In genomic region chr19:36527873-36528193, GRCh38 we compare ENCODE assay signal across 8 cellular contexts. TPM values are rescaled to one million over a fixed set of nuclear protein-coding genes. Genes with fewer than 3 reads are reported as not detected.
A peak's percentile ranks its signal among the peaks of the same experiment; 100 is the strongest.
DNase-seq lines count a peak whose midpoint lies in the region; ATAC-seq, FAIRE-seq and TF ChIP-seq lines count a peak whose summit lies in the region.

No MANE protein-coding gene starts in this region.

- FAIRE-seq in D721Med (lab: Jason Lieb, UNC), result no peak

- no peaks in the 10 kb centered on the region; a peak in 2 of 4 replicates for H3K4me1 ChIP-seq in SK-N-SH (ENCODE audit: control insufficient read depth in 1 of 2, insufficient read depth in 2 of 2, low read depth in 1 of 2, low read length in 1 of 2)
- peaks cover 16 to 17% of the 10 kb centered on the region in 2 donors for H3K4me1 ChIP-seq in gastrocnemius medialis

- H2AFZ ChIP-seq in SK-N-SH (ENCODE audit: low read depth), result peak overlapping the region; percentile 94

- peak overlapping the region; percentile 86 to 96 for H3K27ac ChIP-seq in SK-N-SH (ENCODE audit: low read depth in 2 of 2, low read length in 1 of 2)
- peak overlapping the region; percentile 83 to 94 (median 90) for H3K27ac ChIP-seq in gastrocnemius medialis

- POLR2A ChIA-PET in SK-N-SH (lab: Yijun Ruan, JAX), result interaction anchor here (0.6 to 1.7 kb wide), 9 partner anchors 22 to 690 kb away, joined by 3 to 21 read pairs (median 4); partner anchors contain the start of genes ZFP14, ZNF146, ZNF382 and ZNF383

- DNase-seq in SK-N-SH (no peak), fibroblast of pulmonary artery (ENCODE audit: low read depth) (no peak), gastrocnemius medialis (no peak), DMS 273 treated with DMSO at 0.1 percent for 48 hours (lab: John Stamatoyannopoulos, UW) (no peak), MV-4-11 (lab: John Stamatoyannopoulos, UW) (no peak), D721Med (ENCODE audit: insufficient read length, low spot score) (no peak), CD1c-positive myeloid dendritic cell (ENCODE audit: extremely low spot score) (no peak)

- ATAC-seq in GM19455 (IDR thresholded peaks at IDR 0.05; ENCODE audit: unreplicated experiment) (peak; percentile 15), gastrocnemius medialis (no peak)

- peak overlapping the region; percentile 79 for H3K4me2 ChIP-seq in SK-N-SH

- no peaks in the 10 kb centered on the region for H3F3A ChIP-seq in SK-N-SH (replicated peaks; ENCODE audit: insufficient read depth)

- intact Hi-C loops in gastrocnemius medialis (cut with DNase I; ENCODE audit: low total_unique reads), result loop anchor here (1.0 to 2.0 kb wide), 8 partner anchors 39 to 939 kb away; partner anchors contain the start of genes ZNF146, ZNF345, ZNF527 and ZNF529

- no peak for TF ChIP-seq RAD21 in SK-N-SH (IDR thresholded peaks at IDR 0.05; ENCODE audit: low read length)

- H3K9me3 ChIP-seq in SK-N-SH, result no peaks in the 10 kb centered on the region
- peaks cover 0 to 28% (median 8%) of the 10 kb centered on the region in 3 donors for H3K9me3 ChIP-seq in gastrocnemius medialis

- H3K27me3 ChIP-seq in SK-N-SH (ENCODE audit: insufficient read depth) (no peaks in the 10 kb centered on the region), gastrocnemius medialis (no peaks in the 10 kb centered on the region)

- no peak for TF ChIP-seq CTCF in SK-N-SH (IDR thresholded peaks at IDR 0.05)
- no peak for TF ChIP-seq CTCF in fibroblast of pulmonary artery (IDR thresholded peaks at IDR 0.05; ENCODE audit: low read length, missing control alignments)
- no peak for TF ChIP-seq CTCF in gastrocnemius medialis (IDR thresholded peaks at IDR 0.05 in 4 of 5, conservative IDR thresholded peaks at IDR 0.05 in 1 of 5)
- TF ChIP-seq CTCF in D721Med (IDR thresholded peaks at IDR 0.05; ENCODE audit: insufficient read depth, missing control alignments), result no peak

- H3K9ac ChIP-seq in SK-N-SH, result peak overlapping the region; percentile 84

- peaks cover 55% of the 10 kb centered on the region for H3K79me2 ChIP-seq in SK-N-SH (ENCODE audit: insufficient read depth)

- H3K36me3 ChIP-seq in SK-N-SH (replicated peaks in 1 of 2; ENCODE audit: control insufficient read depth in 1 of 2, insufficient read depth in 2 of 2, low read length in 1 of 2) (peaks cover 13 to 43% of the 10 kb centered on the region in 2 experiments), gastrocnemius medialis (peaks cover 0 to 38% of the 10 kb centered on the region in 2 donors)

- in situ Hi-C loops in gastrocnemius medialis (cut with MboI; ENCODE audit: low sequenced_read_pairs in 4 of 4), result no loop called here

- CTCF ChIA-PET in SK-N-SH (lab: Yijun Ruan, JAX), result no interaction called here

- H3K4me3 ChIP-seq in SK-N-SH (ENCODE audit: low read depth in 2 of 2, low read length in 1 of 2) (peak overlapping the region; percentile 73 to 74), fibroblast of pulmonary artery (replicated peaks; ENCODE audit: low read depth, low read length) (peak overlapping the region; percentile 97), gastrocnemius medialis (peak overlapping the region; percentile 71 to 83 (median 80))

- H3K9me2 ChIP-seq in SK-N-SH, result no peaks in the 10 kb centered on the region

- no peaks in the 10 kb centered on the region for H4K20me1 ChIP-seq in SK-N-SH (ENCODE audit: insufficient read depth)

- no peak for TF ChIP-seq EP300 in SK-N-SH (IDR thresholded peaks at IDR 0.05; ENCODE audit: borderline replicate concordance in 1 of 2, low read depth in 1 of 2, low read length in 1 of 2)

- under 1% methylated on average over 13 of the region's 13 CpGs for WGBS in SK-N-SH (ENCODE audit: low lambda C conversion rate)

- no peak for TF ChIP-seq POLR2A in gastrocnemius medialis (IDR thresholded peaks at IDR 0.05)

TF ChIP-seq in SK-N-SH, 30 proteins besides CTCF, POLR2A, EP300 and RAD21:
- peak; percentile 16; the same call in 1 of the 2 replicates for TF ChIP-seq MXI1 (IDR thresholded peaks at IDR 0.05; ENCODE audit: low read depth, low read length)
- TF ChIP-seq MAX (IDR thresholded peaks at IDR 0.05; ENCODE audit: low read depth), result no peak

RNA-seq across cellular contexts. Expression of gene ZNF260, which starts 0.2 kb away (rescaled TPM):
- polyA plus RNA-seq in SK-N-SH (2012; rRNA removed), result 2.6 and 4.7 TPM in 2 replicates
- polyA plus RNA-seq in SK-N-SH (2012; cell fraction: cytosol; rRNA removed), result 4.9 and 5.3 TPM in 2 replicates
- polyA plus RNA-seq in SK-N-SH (2012; cell fraction: nucleus; rRNA removed), result 2.9 and 4.8 TPM in 2 replicates
- 10 to 100 TPM in 1 of 4 donors, 1 to 10 TPM in 3; 1.3 to 16.3 (median 3.2) TPM for total RNA-seq in gastrocnemius medialis

RNA-seq across cellular contexts. Expression of gene ZNF566, which starts 38.5 kb away (rescaled TPM):
- 1.7 and 3.4 TPM in 2 replicates for polyA plus RNA-seq in SK-N-SH (2012; rRNA removed)
- polyA plus RNA-seq in SK-N-SH (2012; cell fraction: cytosol; rRNA removed), result 2.5 and 2.8 TPM in 2 replicates
- 5.7 and 6.7 TPM in 2 replicates for polyA plus RNA-seq in SK-N-SH (2012; cell fraction: nucleus; rRNA removed)
- 1 to 10 TPM; 4.1 to 8.3 (median 5.9) TPM for total RNA-seq in gastrocnemius medialis

RNA-seq across cellular contexts. Expression of gene ZNF529, which starts 45.3 kb away (rescaled TPM):
- 5.6 and 8.6 TPM in 2 replicates for polyA plus RNA-seq in SK-N-SH (2012; rRNA removed)
- polyA plus RNA-seq in SK-N-SH (2012; cell fraction: cytosol; rRNA removed), result 6.1 TPM in 2 replicates
- polyA plus RNA-seq in SK-N-SH (2012; cell fraction: nucleus; rRNA removed), result 12.8 and 18.7 TPM in 2 replicates
- total RNA-seq in gastrocnemius medialis, result 1 to 10 TPM; 4.1 to 6.6 (median 5.4) TPM
